17 cellular contexts compared by ENCODE assay signal in the genomic region with DNA sequence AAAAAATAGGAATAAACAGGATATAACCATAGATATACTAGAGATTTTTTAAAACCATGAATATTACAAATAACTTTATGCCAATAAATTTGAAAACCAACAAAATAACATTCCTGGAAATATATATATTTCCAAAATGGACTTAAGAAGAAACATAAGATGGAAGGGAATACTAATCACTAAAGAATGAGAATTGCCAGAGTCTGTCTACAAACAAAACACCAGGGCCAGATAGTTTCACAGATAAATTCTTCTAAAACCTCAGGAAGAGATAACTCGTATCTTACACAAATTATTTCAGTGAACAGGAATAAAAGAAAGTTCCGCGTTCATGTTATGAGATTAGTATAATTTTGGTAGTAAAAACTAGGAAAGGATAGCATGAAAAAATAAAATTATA.
A peak's percentile ranks its signal among the peaks of the same experiment; 100 is the strongest.
DNase-seq lines count a peak whose midpoint lies in the region; ATAC-seq, FAIRE-seq and TF ChIP-seq lines count a peak whose summit lies in the region.
"Had no signal": no experiment of that assay in that cellular context is flagged by ENCODE, and none has a peak within 500 bp of the region (broad histone marks: within the 10 kb centered on the region; RNA-seq: fewer than 3 reads in every experiment).

No MANE protein-coding gene starts in this region.

- H3K4me1 ChIP-seq in vagina = no peaks in the 10 kb centered on the region
- H3K4me1 ChIP-seq: BE2C had no signal

- no peaks in the 10 kb centered on the region for H3K9me3 ChIP-seq in vagina
- H3K9me3 ChIP-seq: BE2C had no signal

- H3K36me3 ChIP-seq in brain microvascular endothelial cell (replicated peaks) = peaks cover 10% of the 10 kb centered on the region
- H3K36me3 ChIP-seq in vagina = peaks cover 0 to 54% of the 10 kb centered on the region in 2 donors

- H3K4me3 ChIP-seq in AG10803 (ENCODE audit: low read length) (no peak overlapping the region), brain microvascular endothelial cell (ENCODE audit: low read depth, low read length) (no peak overlapping the region), vagina (no peak overlapping the region)
- H3K4me3 ChIP-seq: GM12878 had no signal

- H3K27ac ChIP-seq in brain microvascular endothelial cell (peak overlapping the region; percentile 21), vagina (no peak overlapping the region)

- peak; percentile 4 for DNase-seq in AG10803 (ENCODE audit: low read depth)
- DNase-seq in RCC 7860 (ENCODE audit: low spot score) = no peak
- peak; percentile 35 for DNase-seq in brain microvascular endothelial cell
- DNase-seq in frontal cortex (ENCODE audit: low spot score in 2 of 2) = no peak
- DNase-seq in AG08395 (ENCODE audit: low spot score) = no peak
- DNase-seq in RKO (ENCODE audit: low spot score) = no peak
- no peak for DNase-seq in vagina (ENCODE audit: extremely low spot score in 2 of 2)
- DNase-seq: BE2C; H7; HFFc6; Kasumi-1; NCI-H1694; NCI-H510A; NCI-H748 treated with DMSO at 0.1 percent for 48 hours; NK-92 treated with Interleukin-12 subunit alpha and Interleukin-12 subunit beta, amount 100 ng/mL, for 24 hours had no signal

- TF ChIP-seq POLR2A in vagina (IDR thresholded peaks at IDR 0.05) = no peak

- TF ChIP-seq CTCF in AG10803 (conservative IDR thresholded peaks at IDR 0.05; ENCODE audit: low read length) (no peak), brain microvascular endothelial cell (IDR thresholded peaks at IDR 0.05; ENCODE audit: low read depth, low read length, missing control alignments) (no peak), vagina (IDR thresholded peaks at IDR 0.05) (no peak)

- no peak for ATAC-seq in GM19455 (IDR thresholded peaks at IDR 0.05; ENCODE audit: unreplicated experiment)
- ATAC-seq: GM12878 had no signal

- H3K27me3 ChIP-seq in brain microvascular endothelial cell (replicated peaks) = no peaks in the 10 kb centered on the region
- H3K27me3 ChIP-seq in vagina = no peaks in the 10 kb centered on the region
- H3K27me3 ChIP-seq: BE2C had no signal

- FAIRE-seq in RCC 7860 (lab: Jason Lieb, UNC) = peak; percentile 12
- FAIRE-seq in frontal cortex (lab: Jason Lieb, UNC) = peak; percentile 47
- FAIRE-seq: GM12878 had no signal

- intact Hi-C loops in vagina (cut with DNase I) = no loop called here

- in situ Hi-C loops in brain microvascular endothelial cell (cut with HindIII; ENCODE audit: low pct_ligation_motif_present, low sequenced_read_pairs) = no loop called here

Comparison
In these comparisons a context has a peak if more than half of its experiments do, and no peak if none do; other contexts are left out.
1. DNase-seq: peak in AG10803 (single experiment) and brain microvascular endothelial cell (single experiment); none in RCC 7860 (single experiment), frontal cortex (0 of 2), AG08395 (single experiment), RKO (single experiment) and vagina (0 of 2).